Comparison of ENCODE assay signal across 1 cellular context in the genomic region with DNA sequence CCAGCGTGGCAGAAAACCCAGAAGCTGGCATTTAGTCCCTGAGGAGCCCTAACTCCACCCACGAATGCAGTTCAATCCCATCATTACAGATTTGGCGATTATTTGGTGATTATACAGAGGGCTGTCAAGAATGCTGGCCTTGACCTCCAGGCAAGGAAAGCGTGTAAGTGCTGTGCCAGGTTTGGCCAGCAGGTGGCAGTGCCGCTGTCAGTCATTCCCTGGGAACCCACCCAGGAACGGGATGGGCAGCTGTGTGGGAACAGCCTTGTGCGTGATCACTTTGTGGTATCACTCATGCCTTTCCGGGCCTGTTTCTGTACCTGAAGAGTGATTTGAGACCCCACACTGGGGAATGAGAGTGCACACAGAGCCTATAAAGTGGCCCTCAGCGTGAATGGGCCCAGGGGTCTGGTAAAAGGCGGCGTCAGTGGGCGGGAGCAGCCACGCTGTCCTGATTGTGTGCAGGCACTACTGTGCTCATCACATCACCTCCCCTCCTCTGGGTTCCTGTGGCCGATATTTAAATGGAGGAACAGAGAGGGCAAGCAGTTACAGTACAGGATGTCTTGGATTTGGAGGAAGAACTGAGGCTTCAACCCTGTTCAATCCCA.
TF ChIP-seq lines count a peak whose summit lies in the region.

No MANE protein-coding gene starts in this region.

TF ChIP-seq in HepG2, 621 proteins besides CTCF, POLR2A, EP300 and RAD21 (continued from another document and continues in another):
- no peak for TF ChIP-seq SP2 (CRISPR knock-in tag; IDR thresholded peaks at IDR 0.05)
- no peak for TF ChIP-seq HES4 (CRISPR knock-in tag; IDR thresholded peaks at IDR 0.05; ENCODE audit: borderline replicate concordance)
- TF ChIP-seq, protein P1, sequence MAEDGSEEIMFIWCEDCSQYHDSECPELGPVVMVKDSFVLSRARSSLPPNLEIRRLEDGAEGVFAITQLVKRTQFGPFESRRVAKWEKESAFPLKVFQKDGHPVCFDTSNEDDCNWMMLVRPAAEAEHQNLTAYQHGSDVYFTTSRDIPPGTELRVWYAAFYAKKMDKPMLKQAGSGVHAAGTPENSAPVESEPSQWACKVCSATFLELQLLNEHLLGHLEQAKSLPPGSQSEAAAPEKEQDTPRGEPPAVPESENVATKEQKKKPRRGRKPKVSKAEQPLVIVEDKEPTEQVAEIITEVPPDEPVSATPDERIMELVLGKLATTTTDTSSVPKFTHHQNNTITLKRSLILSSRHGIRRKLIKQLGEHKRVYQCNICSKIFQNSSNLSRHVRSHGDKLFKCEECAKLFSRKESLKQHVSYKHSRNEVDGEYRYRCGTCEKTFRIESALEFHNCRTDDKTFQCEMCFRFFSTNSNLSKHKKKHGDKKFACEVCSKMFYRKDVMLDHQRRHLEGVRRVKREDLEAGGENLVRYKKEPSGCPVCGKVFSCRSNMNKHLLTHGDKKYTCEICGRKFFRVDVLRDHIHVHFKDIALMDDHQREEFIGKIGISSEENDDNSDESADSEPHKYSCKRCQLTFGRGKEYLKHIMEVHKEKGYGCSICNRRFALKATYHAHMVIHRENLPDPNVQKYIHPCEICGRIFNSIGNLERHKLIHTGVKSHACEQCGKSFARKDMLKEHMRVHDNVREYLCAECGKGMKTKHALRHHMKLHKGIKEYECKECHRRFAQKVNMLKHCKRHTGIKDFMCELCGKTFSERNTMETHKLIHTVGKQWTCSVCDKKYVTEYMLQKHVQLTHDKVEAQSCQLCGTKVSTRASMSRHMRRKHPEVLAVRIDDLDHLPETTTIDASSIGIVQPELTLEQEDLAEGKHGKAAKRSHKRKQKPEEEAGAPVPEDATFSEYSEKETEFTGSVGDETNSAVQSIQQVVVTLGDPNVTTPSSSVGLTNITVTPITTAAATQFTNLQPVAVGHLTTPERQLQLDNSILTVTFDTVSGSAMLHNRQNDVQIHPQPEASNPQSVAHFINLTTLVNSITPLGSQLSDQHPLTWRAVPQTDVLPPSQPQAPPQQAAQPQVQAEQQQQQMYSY (CRISPR knock-in tag; IDR thresholded peaks at IDR 0.05): no peak
- no peak for TF ChIP-seq CHCHD3 (CRISPR knock-in tag; IDR thresholded peaks at IDR 0.05)
- TF ChIP-seq ZNF331 (CRISPR knock-in tag; IDR thresholded peaks at IDR 0.05): no peak
- TF ChIP-seq ZNF615 (CRISPR knock-in tag; IDR thresholded peaks at IDR 0.05; ENCODE audit: borderline replicate concordance): no peak
- no peak for TF ChIP-seq ZNF263 (CRISPR knock-in tag; IDR thresholded peaks at IDR 0.05)
- no peak for TF ChIP-seq SP5 (CRISPR knock-in tag; IDR thresholded peaks at IDR 0.05; ENCODE audit: borderline replicate concordance, low read depth)
- TF ChIP-seq ZGPAT (CRISPR knock-in tag; IDR thresholded peaks at IDR 0.05): no peak
- TF ChIP-seq GABPB1 (CRISPR knock-in tag; IDR thresholded peaks at IDR 0.05): no peak
- TF ChIP-seq USF2 (IDR thresholded peaks at IDR 0.05; ENCODE audit: low read depth, low read length): no peak
- TF ChIP-seq USF2 (CRISPR knock-in tag; IDR thresholded peaks at IDR 0.05; ENCODE audit: borderline replicate concordance): no peak
- no peak for TF ChIP-seq AHR (CRISPR knock-in tag; IDR thresholded peaks at IDR 0.05)
- TF ChIP-seq, protein P2, sequence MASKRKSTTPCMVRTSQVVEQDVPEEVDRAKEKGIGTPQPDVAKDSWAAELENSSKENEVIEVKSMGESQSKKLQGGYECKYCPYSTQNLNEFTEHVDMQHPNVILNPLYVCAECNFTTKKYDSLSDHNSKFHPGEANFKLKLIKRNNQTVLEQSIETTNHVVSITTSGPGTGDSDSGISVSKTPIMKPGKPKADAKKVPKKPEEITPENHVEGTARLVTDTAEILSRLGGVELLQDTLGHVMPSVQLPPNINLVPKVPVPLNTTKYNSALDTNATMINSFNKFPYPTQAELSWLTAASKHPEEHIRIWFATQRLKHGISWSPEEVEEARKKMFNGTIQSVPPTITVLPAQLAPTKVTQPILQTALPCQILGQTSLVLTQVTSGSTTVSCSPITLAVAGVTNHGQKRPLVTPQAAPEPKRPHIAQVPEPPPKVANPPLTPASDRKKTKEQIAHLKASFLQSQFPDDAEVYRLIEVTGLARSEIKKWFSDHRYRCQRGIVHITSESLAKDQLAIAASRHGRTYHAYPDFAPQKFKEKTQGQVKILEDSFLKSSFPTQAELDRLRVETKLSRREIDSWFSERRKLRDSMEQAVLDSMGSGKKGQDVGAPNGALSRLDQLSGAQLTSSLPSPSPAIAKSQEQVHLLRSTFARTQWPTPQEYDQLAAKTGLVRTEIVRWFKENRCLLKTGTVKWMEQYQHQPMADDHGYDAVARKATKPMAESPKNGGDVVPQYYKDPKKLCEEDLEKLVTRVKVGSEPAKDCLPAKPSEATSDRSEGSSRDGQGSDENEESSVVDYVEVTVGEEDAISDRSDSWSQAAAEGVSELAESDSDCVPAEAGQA (IDR thresholded peaks at IDR 0.05; ENCODE audit: low read depth): no peak
- TF ChIP-seq, protein P2 (CRISPR knock-in tag; IDR thresholded peaks at IDR 0.05; ENCODE audit: borderline replicate concordance): no peak
- TF ChIP-seq MEIS2 (CRISPR knock-in tag; IDR thresholded peaks at IDR 0.05): peak; percentile 56; the same call in 1 of the 2 replicates
- TF ChIP-seq, protein P3, sequence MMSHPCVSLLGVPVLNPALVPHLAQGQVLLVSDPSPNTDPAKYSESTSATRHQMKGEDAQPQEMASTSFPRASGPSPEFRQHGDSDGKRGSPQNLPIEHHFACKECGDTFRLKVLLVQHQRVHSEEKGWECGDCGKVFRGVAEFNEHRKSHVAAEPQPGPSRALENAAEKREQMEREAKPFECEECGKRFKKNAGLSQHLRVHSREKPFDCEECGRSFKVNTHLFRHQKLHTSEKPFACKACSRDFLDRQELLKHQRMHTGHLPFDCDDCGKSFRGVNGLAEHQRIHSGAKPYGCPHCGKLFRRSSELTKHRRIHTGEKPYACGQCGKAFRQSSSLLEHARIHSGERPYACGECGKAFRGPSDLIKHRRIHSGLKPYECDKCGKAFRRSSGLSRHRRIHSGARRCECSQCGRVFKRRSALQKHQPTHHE (CRISPR knock-in tag; IDR thresholded peaks at IDR 0.05; ENCODE audit: borderline replicate concordance): no peak
- no peak for TF ChIP-seq ZNF18 (CRISPR knock-in tag; IDR thresholded peaks at IDR 0.05; ENCODE audit: insufficient replicate concordance)
- no peak for TF ChIP-seq AKNA (CRISPR knock-in tag; IDR thresholded peaks at IDR 0.05; ENCODE audit: borderline replicate concordance)
- TF ChIP-seq SRY (CRISPR knock-in tag; IDR thresholded peaks at IDR 0.05): no peak
- TF ChIP-seq ZNF672 (CRISPR knock-in tag; IDR thresholded peaks at IDR 0.05): no peak
- no peak for TF ChIP-seq NRL (CRISPR knock-in tag; IDR thresholded peaks at IDR 0.05; ENCODE audit: borderline replicate concordance)
- no peak for TF ChIP-seq ZNF547 (CRISPR knock-in tag; IDR thresholded peaks at IDR 0.05)
- no peak for TF ChIP-seq ZMAT5 (CRISPR knock-in tag; IDR thresholded peaks at IDR 0.05; ENCODE audit: borderline replicate concordance, low read depth)
- TF ChIP-seq MXI1 (IDR thresholded peaks at IDR 0.05; ENCODE audit: borderline replicate concordance, low read depth, low read length): 0 out of 3 replicates have a peak, but pooled peaks have one; percentile 20
- no peak for TF ChIP-seq SOX5 (CRISPR knock-in tag; IDR thresholded peaks at IDR 0.05; ENCODE audit: borderline replicate concordance)
- no peak for TF ChIP-seq ARNTL (CRISPR knock-in tag; IDR thresholded peaks at IDR 0.05)
- no peak for TF ChIP-seq FOXK1 (CRISPR knock-in tag; IDR thresholded peaks at IDR 0.05; ENCODE audit: borderline replicate concordance, low read depth)
- no peak for TF ChIP-seq ZNF556 (CRISPR knock-in tag; IDR thresholded peaks at IDR 0.05; ENCODE audit: borderline replicate concordance)
- no peak for TF ChIP-seq ZFP36L2 (CRISPR knock-in tag; IDR thresholded peaks at IDR 0.05)
